ENCODE assay signal across 11 cellular contexts in the genomic region with DNA sequence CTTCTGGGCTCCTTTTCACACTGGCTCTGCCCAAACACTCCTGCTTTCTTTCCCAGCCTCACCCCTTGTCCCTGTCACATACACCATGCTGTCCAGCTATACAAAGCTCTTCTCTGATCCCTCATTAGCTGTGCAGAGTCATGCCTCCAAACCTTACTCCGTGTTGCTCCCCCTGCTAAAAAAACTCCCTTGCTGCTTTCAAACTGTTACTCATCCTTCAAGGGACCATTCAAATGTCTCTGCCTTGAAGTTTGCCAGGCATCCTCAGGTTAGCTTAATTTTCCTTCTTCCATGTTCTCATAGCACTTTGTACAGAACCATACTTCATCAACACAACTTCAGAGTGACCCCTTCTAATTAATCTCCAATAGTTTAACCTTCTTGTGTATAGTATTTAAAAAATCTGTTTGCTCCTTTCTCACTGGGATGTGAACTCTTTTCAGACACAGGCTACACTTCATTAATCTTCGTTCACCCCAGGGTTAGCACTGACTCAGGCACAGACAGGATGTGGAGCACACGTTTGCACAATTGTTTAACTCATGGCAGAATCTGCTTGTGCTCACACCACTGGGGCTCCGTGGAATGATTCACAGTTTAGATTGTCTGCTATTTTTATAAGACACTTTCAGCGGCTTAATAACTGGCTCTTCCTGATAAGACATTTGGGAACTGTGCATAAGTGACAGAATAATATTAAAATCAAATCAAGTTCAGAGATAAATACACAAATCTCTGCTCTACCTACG. TPM values are rescaled to one million over a fixed set of nuclear protein-coding genes. Genes with fewer than 3 reads are reported as not detected.
DNase-seq lines count a peak whose midpoint lies in the region; ATAC-seq, FAIRE-seq and TF ChIP-seq lines count a peak whose summit lies in the region.
"Had no signal": no experiment of that assay in that cellular context is flagged by ENCODE, and none has a peak within 500 bp of the region (broad histone marks: within the 10 kb centered on the region; RNA-seq: fewer than 3 reads in every experiment).

No MANE protein-coding gene starts in this region.

- no peak overlapping the region for H3K27ac ChIP-seq in transverse colon
- H3K27ac ChIP-seq in thyroid gland = no peak overlapping the region
- no peak overlapping the region for H3K27ac ChIP-seq in tibial artery
- H3K27ac ChIP-seq: esophagus muscularis mucosa, neutrophil had no signal

- H3K4me3 Mint-ChIP-seq in nephron = no peak overlapping the region
- H3K4me3 Mint-ChIP-seq: H9 had no signal

- H3K36me3 ChIP-seq in transverse colon (no peaks in the 10 kb centered on the region), thyroid gland (no peaks in the 10 kb centered on the region), tibial artery (no peaks in the 10 kb centered on the region)
- H3K36me3 ChIP-seq: esophagus muscularis mucosa, neutrophil had no signal

- no peaks in the 10 kb centered on the region for H3K9me3 ChIP-seq in transverse colon
- no peaks in the 10 kb centered on the region for H3K9me3 ChIP-seq in thyroid gland
- no peaks in the 10 kb centered on the region for H3K9me3 ChIP-seq in tibial artery
- H3K9me3 ChIP-seq: esophagus muscularis mucosa, neutrophil had no signal

- peaks cover 9% of the 10 kb centered on the region for H3K27me3 Mint-ChIP-seq in nephron (ENCODE audit: low read depth)

- H3K27me3 ChIP-seq in transverse colon (no peaks in the 10 kb centered on the region), thyroid gland (no peaks in the 10 kb centered on the region), tibial artery (peaks cover 0 to 8% of the 10 kb centered on the region in 2 donors)
- H3K27me3 ChIP-seq: esophagus muscularis mucosa, neutrophil had no signal

- peak overlapping the region in 2 of 3 experiments; percentile 10 to 28 for H3K27ac Mint-ChIP-seq in nephron
- H3K27ac Mint-ChIP-seq: H9 had no signal

- no peak for TF ChIP-seq CTCF in nephron (IDR thresholded peaks at IDR 0.05; ENCODE audit: unreplicated experiment in 3 of 3)
- no peak for TF ChIP-seq CTCF in transverse colon (IDR thresholded peaks at IDR 0.05)
- TF ChIP-seq CTCF in thyroid gland (IDR thresholded peaks at IDR 0.05) = no peak
- TF ChIP-seq CTCF in tibial artery (IDR thresholded peaks at IDR 0.05) = no peak

- H3K4me3 ChIP-seq in transverse colon (no peak overlapping the region), thyroid gland (replicated peaks in 1 of 3) (no peak overlapping the region), tibial artery (no peak overlapping the region)
- H3K4me3 ChIP-seq: esophagus muscularis mucosa had no signal

- TF ChIP-seq POLR2A in transverse colon (IDR thresholded peaks at IDR 0.05) = no peak
- TF ChIP-seq POLR2A in thyroid gland (IDR thresholded peaks at IDR 0.05) = no peak

- DNase-seq in GM18507 (ENCODE audit: extremely low spot score, insufficient read length, low read depth) (no peak), amniotic epithelial cell (ENCODE audit: low read depth) (peak; percentile 80), transverse colon (no peak), thyroid gland (no peak), germinal center (ENCODE audit: low spot score) (no peak), tibial artery (no peak)
- DNase-seq: H9 had no signal

- H3K4me1 ChIP-seq in transverse colon (no peaks in the 10 kb centered on the region), thyroid gland (no peaks in the 10 kb centered on the region), tibial artery (no peaks in the 10 kb centered on the region)

- no peak for TF ChIP-seq EP300 in transverse colon (IDR thresholded peaks at IDR 0.05; ENCODE audit: low read depth)

- no peaks in the 10 kb centered on the region for H3K9me3 Mint-ChIP-seq in nephron
- H3K9me3 Mint-ChIP-seq: H9 had no signal

- ATAC-seq in HG03159 (IDR thresholded peaks at IDR 0.05; ENCODE audit: unreplicated experiment) = peak; percentile 40

- no peaks in the 10 kb centered on the region for H3K36me3 Mint-ChIP-seq in nephron (ENCODE audit: low read depth)

- WGBS in transverse colon (ENCODE audit: low coverage in 1 of 2), 2 donors = 41 to 51% methylated on average over 6 of the region's 6 CpGs
- 47 to 48% methylated on average over 6 of the region's 6 CpGs for WGBS in thyroid gland, 2 donors

- intact Hi-C loops in transverse colon (cut with DNase I; ENCODE audit: low total_unique reads) = no loop called here
- intact Hi-C loops in thyroid gland (cut with DNase I) = no loop called here
- intact Hi-C loops in tibial artery (cut with DNase I; ENCODE audit: low total_unique reads) = no loop called here

- in situ Hi-C loops in transverse colon (cut with MboI; ENCODE audit: low pct_ligation_motif_present in 1 of 4, low pct_unique_long_range_greater_than_20kb in 1 of 4, low sequenced_read_pairs in 3 of 4) = no loop called here

- peaks cover 35% of the 10 kb centered on the region for H3K4me1 Mint-ChIP-seq in nephron

- FAIRE-seq in GM18507 (lab: Jason Lieb, UNC) = peak; percentile 55

RNA-seq across cellular contexts. Expression of a gene that starts 21.4 kb away (rescaled TPM):
- total RNA-seq in transverse colon = 100 to 1,000 TPM in 2 of 4 donors, 10 to 100 TPM in 2; 51.3 to 128 (median 98.3) TPM
- 10 to 100 TPM; 18.5 to 81.4 (median 32.4) TPM for total RNA-seq in thyroid gland

RNA-seq across cellular contexts. Expression of a gene that starts 29.8 kb away (rescaled TPM):
- total RNA-seq in transverse colon = 10 to 100 TPM in 2 of 4 donors, 1 to 10 TPM in 2; 1.8 to 46.8 (median 16.4) TPM
- 10 to 100 TPM; 23.0 to 53.2 (median 34.6) TPM for total RNA-seq in thyroid gland
